In genomic region chr3:113663761-113664160, GRCh38 we compare ENCODE assay signal across 2 cellular contexts.
TF ChIP-seq lines count a peak whose summit lies in the region.

No MANE protein-coding gene starts in this region.

TF ChIP-seq in GM12878, 131 proteins besides CTCF, POLR2A, EP300 and RAD21 (continued from another document):
- TF ChIP-seq IKZF1 (conservative IDR thresholded peaks at IDR 0.05) (no peak), USF2 (IDR thresholded peaks at IDR 0.05; ENCODE audit: borderline replicate concordance, low read depth, low read length) (no peak), E2F4 (IDR thresholded peaks at IDR 0.05; ENCODE audit: low read depth, low read length) (no peak), ZBTB4 (CRISPR knock-in tag; IDR thresholded peaks at IDR 0.05) (no peak), PKNOX1 (IDR thresholded peaks at IDR 0.05) (no peak), HDAC2 (IDR thresholded peaks at IDR 0.05) (no peak)

TF ChIP-seq in liver, 16 proteins besides CTCF, POLR2A, EP300 and RAD21 (continued from another document):
- TF ChIP-seq TAF1 (conservative IDR thresholded peaks at IDR 0.05) (peak; percentile 20), GABPA (IDR thresholded peaks at IDR 0.05 in 1 of 2, conservative IDR thresholded peaks at IDR 0.05 in 1 of 2) (no peak), HNF4A (conservative IDR thresholded peaks at IDR 0.05) (peak; percentile 83 to 85), FOXA2 (IDR thresholded peaks at IDR 0.05) (peak; percentile 27)
